1 cellular context compared by ENCODE assay signal in the genomic region with DNA sequence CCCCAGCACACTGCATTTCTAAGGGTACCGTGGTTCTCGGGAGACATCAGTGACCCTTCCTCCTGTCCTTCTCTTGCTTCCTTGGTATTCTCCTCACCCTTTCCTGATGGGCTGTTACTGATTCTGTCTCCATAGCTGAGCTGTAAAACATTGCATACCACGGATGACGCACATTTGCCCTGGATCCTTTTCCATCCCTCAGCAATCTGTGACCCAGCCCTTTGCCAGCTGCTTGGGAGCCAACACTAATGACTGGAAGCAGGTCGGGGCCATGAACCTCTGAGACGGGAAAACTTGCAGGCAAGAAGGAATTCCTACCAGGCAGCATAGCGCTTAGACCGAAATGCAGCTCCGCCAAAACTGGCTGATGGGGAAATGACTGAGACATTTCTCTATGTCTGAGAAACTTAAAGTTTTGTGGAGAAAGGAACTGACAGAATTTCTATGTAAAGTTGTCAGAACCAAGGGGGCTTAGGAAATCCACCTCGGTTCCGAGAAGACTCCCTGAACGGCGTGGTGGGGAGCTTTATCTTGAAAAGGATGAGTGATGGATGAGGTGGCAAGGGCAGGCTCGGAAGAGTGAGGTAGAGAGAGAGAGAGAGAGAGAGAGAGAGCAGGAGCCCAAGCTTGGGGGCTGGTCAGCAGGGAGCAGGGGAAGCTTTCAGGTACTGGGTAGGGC.
A peak's percentile ranks its signal among the peaks of the same experiment; 100 is the strongest.
TF ChIP-seq lines count a peak whose summit lies in the region.

No MANE protein-coding gene starts in this region.

TF ChIP-seq in H1, 55 proteins besides CTCF, POLR2A, EP300 and RAD21:
- 0 out of 2 replicates have a peak, but pooled peaks have one; percentile 13 for TF ChIP-seq JUND (IDR thresholded peaks at IDR 0.05; ENCODE audit: low read length)
- TF ChIP-seq, protein P1, sequence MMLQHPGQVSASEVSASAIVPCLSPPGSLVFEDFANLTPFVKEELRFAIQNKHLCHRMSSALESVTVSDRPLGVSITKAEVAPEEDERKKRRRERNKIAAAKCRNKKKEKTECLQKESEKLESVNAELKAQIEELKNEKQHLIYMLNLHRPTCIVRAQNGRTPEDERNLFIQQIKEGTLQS (IDR thresholded peaks at IDR 0.05; ENCODE audit: insufficient read depth, low read depth, low read length): no peak
